10 cellular contexts compared by ENCODE assay signal in genomic region chr21:33940846-33941245, GRCh38. TPM values are rescaled to one million over a fixed set of nuclear protein-coding genes. Genes with fewer than 3 reads are reported as not detected.
DNase-seq lines count a peak whose midpoint lies in the region; ATAC-seq and TF ChIP-seq lines count a peak whose summit lies in the region.
"Had no signal": no experiment of that assay in that cellular context is flagged by ENCODE, and none has a peak within 500 bp of the region (broad histone marks: within the 10 kb centered on the region; RNA-seq: fewer than 3 reads in every experiment).

No MANE protein-coding gene starts in this region.

- peak overlapping the region; percentile 62 for H3K27ac ChIP-seq in skeletal muscle tissue (ENCODE audit: low read depth, low read length)
- no peak overlapping the region for H3K27ac ChIP-seq in foreskin keratinocyte
- no peak overlapping the region for H3K27ac ChIP-seq in dorsolateral prefrontal cortex
- H3K27ac ChIP-seq in prostate gland: no peak overlapping the region
- H3K27ac ChIP-seq: epithelial cell of prostate, RWPE1 had no signal

- H3K4me1 ChIP-seq in skeletal muscle tissue (ENCODE audit: control insufficient read depth in 3 of 3, insufficient read depth in 3 of 3, low read length in 3 of 3) (peaks cover 0 to 15% (median 2%) of the 10 kb centered on the region in 3 donors), foreskin keratinocyte (peaks cover 2% of the 10 kb centered on the region), prostate gland (replicated peaks) (no peaks in the 10 kb centered on the region)

- WGBS in prostate gland: 82% methylated on average over 6 of the region's 6 CpGs

- peaks cover 18% of the 10 kb centered on the region for H3K9me3 Mint-ChIP-seq in T-helper 2 cell treated with Interferon-gamma antibody and Interleukin-4, amounts not matched to agents 5 μg/mL and 100 μg/mL, for 36 hours
- peaks cover 6% of the 10 kb centered on the region for H3K9me3 Mint-ChIP-seq in activated T-helper 17 cell treated with anti-CD3 and anti-CD28 coated beads, Interleukin-2, amount 50 U/mL, for 72 hours

- H3K36me3 ChIP-seq in skeletal muscle tissue (ENCODE audit: control insufficient read depth in 3 of 3, insufficient read depth in 3 of 3, low read length in 3 of 3): no peaks in the 10 kb centered on the region
- no peaks in the 10 kb centered on the region for H3K36me3 ChIP-seq in prostate gland

- no peak for TF ChIP-seq CTCF in fibroblast of villous mesenchyme (IDR thresholded peaks at IDR 0.05; ENCODE audit: insufficient read depth, low read depth, low read length)
- TF ChIP-seq CTCF in foreskin keratinocyte (conservative IDR thresholded peaks at IDR 0.05): no peak
- TF ChIP-seq CTCF in dorsolateral prefrontal cortex (IDR thresholded peaks at IDR 0.05 in 54 of 56, conservative IDR thresholded peaks at IDR 0.05 in 2 of 56; ENCODE audit: low read depth in 1 of 56, partially characterized antibody in 56 of 56): no peak
- TF ChIP-seq CTCF in prostate gland (IDR thresholded peaks at IDR 0.05): no peak

- DNase-seq in T-helper 2 cell treated with Interferon-gamma antibody and Interleukin-4, amounts not matched to agents 5 μg/mL and 100 μg/mL, for 36 hours (ENCODE audit: low spot score): no peak
- DNase-seq in T-helper 2 cell (no peak), fibroblast of villous mesenchyme (ENCODE audit: low read depth) (peak; percentile 98), foreskin keratinocyte (no peak), dorsolateral prefrontal cortex (no peak), prostate gland (ENCODE audit: low spot score) (no peak)

- intact Hi-C loops in dorsolateral prefrontal cortex (cut with DNase I) (loop anchor here in 1 of 2 donors (10.0 kb wide), 1 partner anchor 394 kb away; no protein-coding TSS in a partner anchor), prostate gland (cut with DNase I) (no loop called here)

- H3K9ac ChIP-seq in skeletal muscle tissue (ENCODE audit: low read depth in 1 of 3, low read length in 3 of 3): peak overlapping the region in 1 of 3 donors; percentile 38

- H3K4me3 ChIP-seq in fibroblast of villous mesenchyme (ENCODE audit: low read depth, low read length) (no peak overlapping the region), skeletal muscle tissue (ENCODE audit: low read length in 3 of 3) (no peak overlapping the region), dorsolateral prefrontal cortex (no peak overlapping the region), prostate gland (no peak overlapping the region)

- H3K9me3 ChIP-seq in skeletal muscle tissue (ENCODE audit: control insufficient read depth in 3 of 3, low read length in 3 of 3) (no peaks in the 10 kb centered on the region), prostate gland (no peaks in the 10 kb centered on the region)

- H3K4me3 Mint-ChIP-seq in T-helper 2 cell treated with Interferon-gamma antibody and Interleukin-4, amounts not matched to agents 5 μg/mL and 100 μg/mL, for 36 hours: no peak overlapping the region
- H3K4me3 Mint-ChIP-seq in activated T-helper 17 cell treated with anti-CD3 and anti-CD28 coated beads, Interleukin-2, amount 50 U/mL, for 72 hours: peak overlapping the region; percentile 92

- no peak for ATAC-seq in activated T-helper 17 cell treated with anti-CD3 and anti-CD28 coated beads, Interleukin-2, amount 50 U/mL, for 72 hours (replicated peaks)
- ATAC-seq in foreskin keratinocyte: no peak

- H3K27ac Mint-ChIP-seq in T-helper 2 cell treated with Interferon-gamma antibody and Interleukin-4, amounts not matched to agents 5 μg/mL and 100 μg/mL, for 36 hours: peak overlapping the region; percentile 49
- H3K27ac Mint-ChIP-seq in activated T-helper 17 cell treated with anti-CD3 and anti-CD28 coated beads, Interleukin-2, amount 50 U/mL, for 72 hours: peak overlapping the region; percentile 98

- TF ChIP-seq POLR2A in prostate gland (IDR thresholded peaks at IDR 0.05): no peak

- peaks cover 66% of the 10 kb centered on the region for H3K36me3 Mint-ChIP-seq in T-helper 2 cell treated with Interferon-gamma antibody and Interleukin-4, amounts not matched to agents 5 μg/mL and 100 μg/mL, for 36 hours (ENCODE audit: low read depth)
- peaks cover 75% of the 10 kb centered on the region for H3K36me3 Mint-ChIP-seq in activated T-helper 17 cell treated with anti-CD3 and anti-CD28 coated beads, Interleukin-2, amount 50 U/mL, for 72 hours (ENCODE audit: low read depth)

- no peaks in the 10 kb centered on the region for H3K27me3 Mint-ChIP-seq in T-helper 2 cell treated with Interferon-gamma antibody and Interleukin-4, amounts not matched to agents 5 μg/mL and 100 μg/mL, for 36 hours (ENCODE audit: low read depth)
- H3K27me3 Mint-ChIP-seq in activated T-helper 17 cell treated with anti-CD3 and anti-CD28 coated beads, Interleukin-2, amount 50 U/mL, for 72 hours: no peaks in the 10 kb centered on the region

- H3K27me3 ChIP-seq in skeletal muscle tissue (ENCODE audit: control insufficient read depth in 3 of 3, insufficient read depth in 3 of 3, low read length in 3 of 3) (no peaks in the 10 kb centered on the region), foreskin keratinocyte (no peaks in the 10 kb centered on the region), dorsolateral prefrontal cortex (no peaks in the 10 kb centered on the region), prostate gland (replicated peaks; ENCODE audit: insufficient read depth) (no peaks in the 10 kb centered on the region)

- H3K4me1 Mint-ChIP-seq in T-helper 2 cell treated with Interferon-gamma antibody and Interleukin-4, amounts not matched to agents 5 μg/mL and 100 μg/mL, for 36 hours (ENCODE audit: low read depth): peaks cover 39% of the 10 kb centered on the region
- H3K4me1 Mint-ChIP-seq in activated T-helper 17 cell treated with anti-CD3 and anti-CD28 coated beads, Interleukin-2, amount 50 U/mL, for 72 hours: peaks cover 27% of the 10 kb centered on the region

RNA-seq across cellular contexts. Expression of gene ATP5PO, which starts 25.2 kb away (rescaled TPM):
- 100 to 1,000 TPM; 203 to 227 TPM for total RNA-seq in activated T-helper 17 cell treated with anti-CD3 and anti-CD28 coated beads, Interleukin-2, amount 50 U/mL, for 72 hours
- 114 and 135 TPM in 2 replicates for total RNA-seq in fibroblast of villous mesenchyme
- 258 TPM for total RNA-seq in skeletal muscle tissue
- 154 and 181 TPM in 2 replicates for total RNA-seq in foreskin keratinocyte
- 271 and 310 TPM in 2 replicates for polyA plus RNA-seq in foreskin keratinocyte
- 100 to 1,000 TPM; 104 to 254 (median 186) TPM for total RNA-seq in dorsolateral prefrontal cortex
- 100 to 1,000 TPM; 143 to 153 TPM for total RNA-seq in prostate gland
